ENCODE assay signal across 27 cellular contexts in the genomic region with DNA sequence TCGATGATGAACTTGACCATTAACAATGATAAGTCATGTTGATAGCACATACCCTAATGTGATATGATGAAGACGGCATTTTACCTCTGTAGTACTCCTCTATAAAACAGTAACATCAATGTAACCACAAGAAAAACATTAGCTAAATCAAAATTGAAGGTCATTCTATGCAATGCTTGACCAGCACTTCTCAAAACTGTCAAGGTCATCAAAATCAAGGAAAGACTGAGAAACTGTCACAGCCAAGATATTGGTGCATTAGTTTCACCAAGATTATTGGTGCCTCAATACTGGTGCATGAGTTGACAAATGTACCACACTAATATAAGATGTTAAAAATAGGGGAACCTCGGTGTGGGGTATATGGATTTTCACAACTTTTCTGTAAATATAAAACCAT.
"Had no signal": no experiment of that assay in that cellular context is flagged by ENCODE, and none has a peak within 500 bp of the region (broad histone marks: within the 10 kb centered on the region; RNA-seq: fewer than 3 reads in every experiment).

No MANE protein-coding gene starts in this region.

- H3K4me1 ChIP-seq: colonic mucosa, esophagus squamous epithelium, gastrocnemius medialis, heart right ventricle, left lung, lower lobe of right lung had no signal

- H3K36me3 ChIP-seq: colonic mucosa, esophagus squamous epithelium, gastrocnemius medialis, heart right ventricle, left lung, lower lobe of right lung had no signal

- H3K4me3 Mint-ChIP-seq: dendritic cell treated with granulocyte-macrophage colony-stimulating factor and Interleukin-4, amounts not matched to agents 40 ng/mL and 50 ng/mL, for 4 days; effector memory CD8-positive, alpha-beta T cell; endodermal cell; naive thymus-derived CD4-positive, alpha-beta T cell had no signal

- FAIRE-seq: endometrium, islet of Langerhans, keratinocyte had no signal

- H3K4me1 Mint-ChIP-seq: naive thymus-derived CD4-positive, alpha-beta T cell had no signal

- H3K4me3 ChIP-seq: colonic mucosa, esophagus squamous epithelium, gastrocnemius medialis, heart right ventricle, left lung, lower lobe of right lung had no signal

- H3K27me3 ChIP-seq: colonic mucosa, esophagus squamous epithelium, gastrocnemius medialis, heart right ventricle, left lung had no signal

- H3K27ac ChIP-seq: colonic mucosa, epithelial cell of prostate, esophagus squamous epithelium, gastrocnemius medialis, heart right ventricle, left lung, lower lobe of right lung had no signal

- H3K9me3 ChIP-seq: colonic mucosa, esophagus squamous epithelium, gastrocnemius medialis, heart right ventricle, left lung, lower lobe of right lung had no signal

- H3K36me3 Mint-ChIP-seq: naive thymus-derived CD4-positive, alpha-beta T cell had no signal

- H3K9me3 Mint-ChIP-seq: endodermal cell had no signal

- DNase-seq: colonic mucosa; cortex of kidney; effector CD8-positive, alpha-beta T cell; effector memory CD8-positive, alpha-beta T cell; endodermal cell; erythroblast; esophagus squamous epithelium; foreskin fibroblast; foreskin melanocyte; gastrocnemius medialis; glutamatergic neuron; head of caudate nucleus; heart right ventricle; hippocampal formation; left cardiac atrium; left lung; left ventricle myocardium superior; lower lobe of right lung; mesenchymal stem cell; midbrain; naive thymus-derived CD4-positive, alpha-beta T cell had no signal

- H3K27me3 Mint-ChIP-seq: dendritic cell treated with granulocyte-macrophage colony-stimulating factor and Interleukin-4, amounts not matched to agents 40 ng/mL and 50 ng/mL, for 4 days; effector memory CD8-positive, alpha-beta T cell; naive thymus-derived CD4-positive, alpha-beta T cell had no signal

- H3K27ac Mint-ChIP-seq: dendritic cell treated with granulocyte-macrophage colony-stimulating factor and Interleukin-4, amounts not matched to agents 40 ng/mL and 50 ng/mL, for 4 days; effector memory CD8-positive, alpha-beta T cell; endodermal cell; naive thymus-derived CD4-positive, alpha-beta T cell had no signal

- ATAC-seq: effector memory CD8-positive, alpha-beta T cell; esophagus mucosa; gastrocnemius medialis; heart right ventricle; left cardiac atrium; left lung; left ventricle myocardium superior; lower lobe of right lung; naive thymus-derived CD4-positive, alpha-beta T cell had no signal
